In genomic region chr3:88078930-88079329, GRCh38 we compare ENCODE assay signal across 9 cellular contexts.
"Had no signal": no experiment of that assay in that cellular context is flagged by ENCODE, and none has a peak within 500 bp of the region (broad histone marks: within the 10 kb centered on the region; RNA-seq: fewer than 3 reads in every experiment).

No MANE protein-coding gene starts in this region.

- H3K27ac ChIP-seq: GM23248, HL-60 had no signal

- H3K27me3 Mint-ChIP-seq: IgD-negative memory B cell had no signal

- H3K9ac ChIP-seq: GM23248 had no signal

- H3K27ac Mint-ChIP-seq: HFFc6 had no signal

- H2AFZ ChIP-seq: GM23248 had no signal

- H3K9me3 ChIP-seq: HAP-1 had no signal

- H3K4me3 ChIP-seq: GM23248, HAP-1 had no signal

- DNase-seq: GM23248, GOT3, H7, HFFc6, KG1 had no signal

- H3K9me3 Mint-ChIP-seq: HFFc6, IgD-negative memory B cell had no signal

- H3K4me3 Mint-ChIP-seq: HFFc6, IgD-negative memory B cell had no signal

- H3K36me3 ChIP-seq: HAP-1 had no signal

- ATAC-seq: HCT116 had no signal
